Comparison of ENCODE assay signal across 15 cellular contexts in genomic region chr6:64712606-64713005, GRCh38.
DNase-seq lines count a peak whose midpoint lies in the region; ATAC-seq, FAIRE-seq and TF ChIP-seq lines count a peak whose summit lies in the region.
"Had no signal": no experiment of that assay in that cellular context is flagged by ENCODE, and none has a peak within 500 bp of the region (broad histone marks: within the 10 kb centered on the region; RNA-seq: fewer than 3 reads in every experiment).

No MANE protein-coding gene starts in this region.

- no peak overlapping the region for H3K4me2 ChIP-seq in fibroblast of lung (ENCODE audit: extremely low read depth, insufficient read depth, low read length)
- H3K4me2 ChIP-seq: BLaER1, GM23338 had no signal

- no peaks in the 10 kb centered on the region for H3K79me2 ChIP-seq in fibroblast of lung (ENCODE audit: control insufficient read depth, insufficient read depth, low read length)

- H4K20me1 ChIP-seq in fibroblast of lung (ENCODE audit: control insufficient read depth, extremely low read depth, insufficient read depth, low read length), result no peaks in the 10 kb centered on the region
- H4K20me1 ChIP-seq: BLaER1 had no signal

- ATAC-seq in left lung (no peak), GM18858 (IDR thresholded peaks at IDR 0.05; ENCODE audit: unreplicated experiment) (no peak), HG02852 (IDR thresholded peaks at IDR 0.05; ENCODE audit: unreplicated experiment) (no peak)
- ATAC-seq: GM23338 had no signal

- no peak for TF ChIP-seq CTCF in fibroblast of lung (conservative IDR thresholded peaks at IDR 0.05 in 1 of 2, IDR thresholded peaks at IDR 0.05 in 1 of 2; ENCODE audit: low read depth in 1 of 2, low read length in 2 of 2)
- TF ChIP-seq CTCF in left lung (IDR thresholded peaks at IDR 0.05), result no peak

- H3K27ac ChIP-seq in fibroblast of lung (ENCODE audit: insufficient read depth, low read length), result no peak overlapping the region
- H3K27ac ChIP-seq in left lung, result no peak overlapping the region
- H3K27ac ChIP-seq: BLaER1 had no signal

- H3K9me3 ChIP-seq in fibroblast of lung (ENCODE audit: control insufficient read depth, insufficient read depth, low read depth, low read length) (no peaks in the 10 kb centered on the region), left lung (no peaks in the 10 kb centered on the region)
- H3K9me3 ChIP-seq: BLaER1, Caco-2 had no signal

- H2AFZ ChIP-seq in fibroblast of lung (ENCODE audit: low read length), result no peak overlapping the region
- H2AFZ ChIP-seq: GM23338 had no signal

- H3K4me1 ChIP-seq in fibroblast of lung (ENCODE audit: control insufficient read depth, extremely low read depth, insufficient read depth, low read length), result no peaks in the 10 kb centered on the region
- H3K4me1 ChIP-seq in left lung, result no peaks in the 10 kb centered on the region
- H3K4me1 ChIP-seq: BLaER1, Caco-2 had no signal

- H3K4me3 ChIP-seq in fibroblast of lung (replicated peaks in 1 of 4; ENCODE audit: control extremely low read depth in 1 of 4, insufficient read depth in 1 of 4, low read depth in 3 of 4, low read length in 4 of 4) (no peak overlapping the region), left lung (no peak overlapping the region)
- H3K4me3 ChIP-seq: BLaER1, GM23338 had no signal

- intact Hi-C loops in left lung (cut with DNase I), result no loop called here

- H3K36me3 ChIP-seq in fibroblast of lung (ENCODE audit: control insufficient read depth, insufficient read depth, low read length), result no peaks in the 10 kb centered on the region
- H3K36me3 ChIP-seq in left lung, result no peaks in the 10 kb centered on the region
- H3K36me3 ChIP-seq: BLaER1 had no signal

- H3K9ac ChIP-seq in fibroblast of lung (ENCODE audit: insufficient read depth, low read length), result no peak overlapping the region
- H3K9ac ChIP-seq: BLaER1 had no signal

- peak; percentile 42 for DNase-seq in NCI-H226
- DNase-seq in astrocyte of the hippocampus (ENCODE audit: low read depth, low spot score), result peak; percentile 59
- peak; percentile 9 to 13 for DNase-seq in fibroblast of lung (ENCODE audit: low read depth in 2 of 2)
- peak; percentile 1 for DNase-seq in kidney tubule cell (ENCODE audit: low spot score)
- no peak for DNase-seq in left lung
- no peak for DNase-seq in RCC 7860 (ENCODE audit: low spot score)
- DNase-seq: 8988T; AML-193; Caco-2; CD8-positive, alpha-beta memory T cell; H9 had no signal

- FAIRE-seq in RCC 7860 (lab: Jason Lieb, UNC), result no peak

- H3K27me3 ChIP-seq in fibroblast of lung (ENCODE audit: control insufficient read depth, insufficient read depth, low read length) (no peaks in the 10 kb centered on the region), left lung (no peaks in the 10 kb centered on the region)
- H3K27me3 ChIP-seq: BLaER1 had no signal

Comparison
In these comparisons a context has a peak if more than half of its experiments do, and no peak if none do; other contexts are left out.
1. DNase-seq: peak in NCI-H226 (single experiment), astrocyte of the hippocampus (single experiment), fibroblast of lung (2 of 2) and kidney tubule cell (single experiment); none in left lung (0 of 2) and RCC 7860 (single experiment).